8 cellular contexts compared by ENCODE assay signal in genomic region chr5:65482727-65483473, GRCh38. TPM values are rescaled to one million over a fixed set of nuclear protein-coding genes. Genes with fewer than 3 reads are reported as not detected.
DNase-seq lines count a peak whose midpoint lies in the region; ATAC-seq and TF ChIP-seq lines count a peak whose summit lies in the region.

No MANE protein-coding gene starts in this region.

- peaks cover 11% of the 10 kb centered on the region for H3K4me1 ChIP-seq in HAP-1
- H3K4me1 ChIP-seq in RWPE2 (ENCODE audit: insufficient read depth, poor library complexity, severe bottlenecking): peaks cover 13% of the 10 kb centered on the region
- H3K4me1 ChIP-seq in testis: peaks cover 6% of the 10 kb centered on the region

- H3K36me3 ChIP-seq in HAP-1 (replicated peaks) (no peaks in the 10 kb centered on the region), RWPE2 (ENCODE audit: low read depth) (no peaks in the 10 kb centered on the region), testis (ENCODE audit: low read depth, missing control alignments) (no peaks in the 10 kb centered on the region)

- H3K27ac ChIP-seq in CD4-positive, alpha-beta T cell (ENCODE audit: low read depth, low read length): peak overlapping the region; percentile 22
- H3K27ac ChIP-seq in RWPE2 (ENCODE audit: poor library complexity, severe bottlenecking) (peak overlapping the region; percentile 78), testis (peak overlapping the region; percentile 86 to 96)

- TF ChIP-seq POLR2A in lower leg skin (IDR thresholded peaks at IDR 0.05) (no peak), testis (IDR thresholded peaks at IDR 0.05) (no peak)

- no peaks in the 10 kb centered on the region for H3K9me3 ChIP-seq in CD4-positive, alpha-beta T cell (ENCODE audit: control insufficient read depth, low read length)
- no peaks in the 10 kb centered on the region for H3K9me3 ChIP-seq in HAP-1
- no peaks in the 10 kb centered on the region for H3K9me3 ChIP-seq in RWPE2 (ENCODE audit: severe bottlenecking)
- H3K9me3 ChIP-seq in testis: no peaks in the 10 kb centered on the region

- peak overlapping the region; percentile 94 for H3K4me3 Mint-ChIP-seq in CD4-positive, alpha-beta T cell

- 0 to 1% methylated on average over 12 of the region's 12 CpGs for WGBS in lower leg skin, 2 donors
- 0 to 1% methylated on average over 12 of the region's 12 CpGs for WGBS in testis, 2 donors

- no peaks in the 10 kb centered on the region for H3K27me3 Mint-ChIP-seq in CD4-positive, alpha-beta T cell

- intact Hi-C loops in CD4-positive, alpha-beta T cell (cut with DNase I, micrococcal nuclease): loop anchor here (1.0 to 10.0 kb wide), 12 partner anchors 79 to 1256 kb away; partner anchors contain the start of genes CENPK (in 2 of the 2) and PPWD1 (in 2 of the 2)
- intact Hi-C loops in lower leg skin (cut with DNase I; ENCODE audit: low total_unique reads): loop anchor here (10.0 kb wide), 1 partner anchor 678 kb away; no protein-coding TSS in a partner anchor
- intact Hi-C loops in testis (cut with DNase I; ENCODE audit: low total_unique reads): loop anchor here (10.0 kb wide), 2 partner anchors 518 to 668 kb away; no protein-coding TSS in a partner anchor

- in situ Hi-C loops in HAP-1 (cut with MboI; ENCODE audit: low sequenced_read_pairs): loop anchor here (10.0 to 25.0 kb wide), 3 partner anchors 396 to 668 kb away; no protein-coding TSS in a partner anchor

- H3K9me3 Mint-ChIP-seq in CD4-positive, alpha-beta T cell: no peaks in the 10 kb centered on the region

- peaks cover 14% of the 10 kb centered on the region for H3K4me1 Mint-ChIP-seq in CD4-positive, alpha-beta T cell (ENCODE audit: low read depth)

- H3K4me3 ChIP-seq in HAP-1 (peak overlapping the region; percentile 31), RWPE2 (ENCODE audit: severe bottlenecking) (peak overlapping the region; percentile 45), lower leg skin (ENCODE audit: low read depth, poor library complexity, severe bottlenecking) (peak overlapping the region; percentile 23), testis (peak overlapping the region; percentile 57 to 69)

- no peak for ATAC-seq in CD4-positive, alpha-beta T cell (ENCODE audit: poor library complexity)
- ATAC-seq in RWPE2 (ENCODE audit: low read depth): peak; percentile 19; the same call in 1 of the 3 replicates
- no peak for ATAC-seq in HG03432 (IDR thresholded peaks at IDR 0.05; ENCODE audit: unreplicated experiment)

- POLR2A ChIA-PET in CD4-positive, alpha-beta T cell (lab: Charles Lee): interaction anchor here (0.5 to 4.5 kb wide), 8 partner anchors 80 to 714 kb away, joined by 3 to 39 read pairs (median 5); partner anchors contain the start of genes CENPK, CWC27, PPWD1 and SREK1IP1

- CTCF ChIA-PET in CD4-positive, alpha-beta T cell (lab: Charles Lee): interaction anchor here (0.6 to 2.2 kb wide), 7 partner anchors 336 to 672 kb away, joined by 3 to 13 read pairs (median 6); no protein-coding TSS in a partner anchor

- H3K27me3 ChIP-seq in CD4-positive, alpha-beta T cell (ENCODE audit: control insufficient read depth, insufficient read depth, low read length): peaks cover 7% of the 10 kb centered on the region
- H3K27me3 ChIP-seq in HAP-1 (ENCODE audit: low read depth) (0 out of 2 replicates have a peak, but pooled peaks cover 4% of the 10 kb centered on the region), RWPE2 (ENCODE audit: insufficient read depth, poor library complexity, severe bottlenecking) (no peaks in the 10 kb centered on the region), testis (no peaks in the 10 kb centered on the region)

- DNase-seq in CD4-positive, alpha-beta T cell: no peak
- peak in 1 of 2 experiments; percentile 12 for DNase-seq in HAP-1 (ENCODE audit: low spot score in 2 of 2)
- no peak for DNase-seq in RWPE2 (ENCODE audit: low spot score)
- DNase-seq in dermis microvascular lymphatic vessel endothelial cell (ENCODE audit: low read depth in 2 of 2): peak; percentile 83 to 92
- no peak for DNase-seq in lower leg skin (ENCODE audit: low spot score in 2 of 2)
- DNase-seq in testis: peak; percentile 44
- no peak for DNase-seq in mucosa of gallbladder (ENCODE audit: low spot score)

- H3K36me3 Mint-ChIP-seq in CD4-positive, alpha-beta T cell (ENCODE audit: low read depth): peaks cover 13% of the 10 kb centered on the region

- H3K27ac Mint-ChIP-seq in CD4-positive, alpha-beta T cell: peak overlapping the region; percentile 80

- TF ChIP-seq CTCF in CD4-positive, alpha-beta T cell (IDR thresholded peaks at IDR 0.05): no peak
- TF ChIP-seq CTCF in RWPE2 (IDR thresholded peaks at IDR 0.05; ENCODE audit: poor library complexity, severe bottlenecking) (no peak), lower leg skin (IDR thresholded peaks at IDR 0.05) (no peak), testis (IDR thresholded peaks at IDR 0.05) (no peak)

RNA-seq across cellular contexts. Expression of gene ADAMTS6, which starts 1.2 kb away (rescaled TPM):
- total RNA-seq in CD4-positive, alpha-beta T cell: 1 to 10 TPM; 2.0 to 2.6 TPM
- total RNA-seq in dermis microvascular lymphatic vessel endothelial cell (40.7 and 46.5 TPM in 2 replicates), lower leg skin (1 to 10 TPM in 1 of 4 donors, under 1 TPM in 3; 0.42 to 1.1 (median 0.82) TPM), testis (10 to 100 TPM; 25.5 to 43.1 TPM), mucosa of gallbladder (19.0 TPM)
- polyA plus RNA-seq in testis (ENCODE audit: insufficient read depth, low read depth, low replicate concordance): 4.1 TPM

Comparison
In these comparisons a context has a peak if more than half of its experiments do, and no peak if none do; other contexts are left out.
1. DNase-seq: peak in dermis microvascular lymphatic vessel endothelial cell (2 of 2) and testis (single experiment); none in CD4-positive, alpha-beta T cell (0 of 10), RWPE2 (single experiment), lower leg skin (0 of 2) and mucosa of gallbladder (single experiment).
2. H3K27ac ChIP-seq: peak in every context shown above with its lines; median percentile 91 in testis; 78 in RWPE2; 22 in CD4-positive, alpha-beta T cell.
3. Peak in every context shown above with its lines, with median percentiles within 50 percentile points of each other: H3K4me3 ChIP-seq.